Comparison of ENCODE assay signal across 28 cellular contexts in the genomic region with DNA sequence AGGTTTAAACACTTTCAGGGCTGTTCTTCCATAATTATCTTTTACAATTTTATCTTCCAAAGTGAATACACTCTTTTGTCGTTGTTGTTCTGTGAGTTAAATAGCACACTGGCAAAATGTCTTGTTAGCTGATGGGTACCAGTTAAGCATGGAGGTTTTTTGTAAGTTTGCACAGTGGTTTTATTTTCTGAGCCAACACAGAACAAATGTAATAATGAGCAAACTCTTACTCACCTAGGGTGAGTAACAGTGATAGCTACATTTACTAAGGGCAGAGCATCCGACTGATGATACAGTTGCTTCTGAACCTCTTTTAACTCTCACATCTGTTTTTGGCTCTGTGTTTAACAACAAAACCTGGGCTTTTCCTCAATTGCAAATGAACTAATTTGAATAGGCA.
A peak's percentile ranks its signal among the peaks of the same experiment; 100 is the strongest.
DNase-seq lines count a peak whose midpoint lies in the region; ATAC-seq, FAIRE-seq and TF ChIP-seq lines count a peak whose summit lies in the region.
"Had no signal": no experiment of that assay in that cellular context is flagged by ENCODE, and none has a peak within 500 bp of the region (broad histone marks: within the 10 kb centered on the region; RNA-seq: fewer than 3 reads in every experiment).

No MANE protein-coding gene starts in this region.

- no peak overlapping the region for H2BK120ac ChIP-seq in H1 (replicated peaks; ENCODE audit: low read depth, low read length)

- H4K5ac ChIP-seq in H1 (ENCODE audit: insufficient read length, low read depth, low read length): no peak overlapping the region

- no peaks in the 10 kb centered on the region for H3K36me3 ChIP-seq in HepG2 (replicated peaks in 1 of 2; ENCODE audit: control insufficient read depth in 1 of 2, insufficient read depth in 2 of 2, low read length in 2 of 2)
- no peaks in the 10 kb centered on the region for H3K36me3 ChIP-seq in right lobe of liver
- no peaks in the 10 kb centered on the region for H3K36me3 ChIP-seq in RWPE2 (ENCODE audit: low read depth)
- no peaks in the 10 kb centered on the region for H3K36me3 ChIP-seq in H1 (ENCODE audit: control insufficient read depth in 2 of 4, insufficient read depth in 4 of 4, low read length in 3 of 4)
- H3K36me3 ChIP-seq in sigmoid colon: no peaks in the 10 kb centered on the region
- H3K36me3 ChIP-seq: BE2C, SJCRH30 had no signal

- H4K20me1 ChIP-seq in HepG2 (ENCODE audit: insufficient read depth, low read length) (no peaks in the 10 kb centered on the region), H1 (replicated peaks in 1 of 2; ENCODE audit: control insufficient read depth in 1 of 2, insufficient read depth in 2 of 2, low read length in 2 of 2) (no peaks in the 10 kb centered on the region)

- H3K9me3 Mint-ChIP-seq in nephron progenitor cell: no peaks in the 10 kb centered on the region
- H3K9me3 Mint-ChIP-seq: H9 had no signal

- H3K36me3 Mint-ChIP-seq in nephron progenitor cell (ENCODE audit: low read depth): no peaks in the 10 kb centered on the region
- H3K36me3 Mint-ChIP-seq: CD14-positive monocyte; CD8-positive, alpha-beta memory T cell had no signal

- TF ChIP-seq RAD21 in HepG2 (CRISPR knock-in tag; IDR thresholded peaks at IDR 0.05) (no peak), H1 (IDR thresholded peaks at IDR 0.05 in 1 of 2, conservative IDR thresholded peaks at IDR 0.05 in 1 of 2; ENCODE audit: low read depth in 2 of 2, low read length in 2 of 2) (no peak)

- H2AK5ac ChIP-seq in H1 (ENCODE audit: low read depth, low read length): no peak overlapping the region

- no peak overlapping the region for H3K27ac Mint-ChIP-seq in nephron progenitor cell
- H3K27ac Mint-ChIP-seq: CD14-positive monocyte; CD8-positive, alpha-beta memory T cell; H9 had no signal

- no peak overlapping the region for H3K56ac ChIP-seq in H1 (replicated peaks; ENCODE audit: insufficient read length, low read depth, low read length)

- H3K27ac ChIP-seq in HepG2 (ENCODE audit: extremely low read length, insufficient read depth, low read length): no peak overlapping the region
- no peak overlapping the region for H3K27ac ChIP-seq in right lobe of liver
- H3K27ac ChIP-seq in RWPE2 (ENCODE audit: poor library complexity, severe bottlenecking): no peak overlapping the region
- H3K27ac ChIP-seq in H1 (ENCODE audit: low read depth, low read length): no peak overlapping the region
- no peak overlapping the region for H3K27ac ChIP-seq in sigmoid colon
- H3K27ac ChIP-seq: GM23248, SJCRH30 had no signal

- CTCF ChIA-PET in HepG2 (lab: Yijun Ruan, JAX; ENCODE audit: low intra/inter-chr PET ratio, low total read pairs) (no interaction called here), H1 (lab: Charles Lee; ENCODE audit: partially characterized antibody) (no interaction called here)

- no peaks in the 10 kb centered on the region for H3K79me1 ChIP-seq in H1 (ENCODE audit: low read depth, low read length)

- no peak for TF ChIP-seq EP300 in HepG2 (IDR thresholded peaks at IDR 0.05; ENCODE audit: low read depth in 2 of 2, low read length in 2 of 2)
- TF ChIP-seq EP300 in HepG2 (CRISPR knock-in tag; IDR thresholded peaks at IDR 0.05; ENCODE audit: borderline replicate concordance): no peak
- no peak for TF ChIP-seq EP300 in H1 (IDR thresholded peaks at IDR 0.05; ENCODE audit: borderline replicate concordance in 1 of 2, low read depth in 2 of 2, low read length in 2 of 2)
- TF ChIP-seq EP300 in sigmoid colon (IDR thresholded peaks at IDR 0.05): no peak

- intact Hi-C loops in HepG2 (cut with micrococcal nuclease; ENCODE audit: unreplicated experiment) (no loop called here), right lobe of liver (cut with DNase I) (no loop called here), sigmoid colon (cut with DNase I) (no loop called here)

- H4K8ac ChIP-seq in H1 (ENCODE audit: extremely low read depth, insufficient read depth, low read length): no peak overlapping the region

- POLR2A ChIA-PET in HepG2 (lab: Yijun Ruan, JAX): no interaction called here
- POLR2A ChIA-PET in H1 (lab: Charles Lee; ENCODE audit: partially characterized antibody): no interaction called here

- H3K9ac ChIP-seq in HepG2 (ENCODE audit: insufficient read depth, low read depth, low read length): no peak overlapping the region
- no peak overlapping the region for H3K9ac ChIP-seq in H1 (replicated peaks in 1 of 4; ENCODE audit: extremely low read depth in 1 of 4, low read depth in 3 of 4, low read length in 3 of 4)
- H3K9ac ChIP-seq: GM23248 had no signal

- H3K14ac ChIP-seq in H1 (ENCODE audit: insufficient read length): no peak overlapping the region

- no peak overlapping the region for H4K91ac ChIP-seq in H1 (replicated peaks; ENCODE audit: insufficient read length, low read length)

- H2BK12ac ChIP-seq in H1 (ENCODE audit: low read depth, low read length): no peak overlapping the region

- peaks cover 4% of the 10 kb centered on the region for H3K27me3 Mint-ChIP-seq in nephron progenitor cell (ENCODE audit: low read depth, poor library complexity)
- H3K27me3 Mint-ChIP-seq: CD8-positive, alpha-beta memory T cell had no signal

- H3K4me3 ChIP-seq in HepG2 (replicated peaks in 1 of 3; ENCODE audit: insufficient read depth in 1 of 3, low read depth in 2 of 3, low read length in 3 of 3): no peak overlapping the region
- H3K4me3 ChIP-seq in right lobe of liver: no peak overlapping the region
- H3K4me3 ChIP-seq in RWPE2 (ENCODE audit: severe bottlenecking): no peak overlapping the region
- H3K4me3 ChIP-seq in H1 (ENCODE audit: extremely low read depth in 1 of 4, insufficient read depth in 2 of 4, low read depth in 3 of 4, low read length in 4 of 4): no peak overlapping the region
- H3K4me3 ChIP-seq in sigmoid colon: no peak overlapping the region
- H3K4me3 ChIP-seq: GM23248, SJCRH30 had no signal

- H3K9me3 ChIP-seq in HepG2 (ENCODE audit: low read length) (no peaks in the 10 kb centered on the region), right lobe of liver (no peaks in the 10 kb centered on the region), RWPE2 (ENCODE audit: severe bottlenecking) (no peaks in the 10 kb centered on the region), H1 (ENCODE audit: insufficient read depth in 2 of 2, low read depth in 1 of 2, low read length in 1 of 2) (no peaks in the 10 kb centered on the region), sigmoid colon (no peaks in the 10 kb centered on the region)
- H3K9me3 ChIP-seq: SJCRH30 had no signal

- H2BK15ac ChIP-seq in H1 (ENCODE audit: low read length): no peak overlapping the region

- H3K4ac ChIP-seq in H1 (replicated peaks; ENCODE audit: insufficient read length, low read depth, low read length): no peak overlapping the region

- H3K4me1 ChIP-seq in HepG2 (ENCODE audit: insufficient read depth, low read length): no peaks in the 10 kb centered on the region
- H3K4me1 ChIP-seq in right lobe of liver: no peaks in the 10 kb centered on the region
- no peaks in the 10 kb centered on the region for H3K4me1 ChIP-seq in RWPE2 (ENCODE audit: insufficient read depth, poor library complexity, severe bottlenecking)
- no peaks in the 10 kb centered on the region; a peak in 1 of 7 replicates for H3K4me1 ChIP-seq in H1 (replicated peaks in 1 of 4; ENCODE audit: control insufficient read depth in 3 of 4, insufficient read depth in 4 of 4, low read length in 3 of 4)
- no peaks in the 10 kb centered on the region for H3K4me1 ChIP-seq in sigmoid colon
- H3K4me1 ChIP-seq: BE2C, SJCRH30 had no signal

- DNase-seq in HepG2 (ENCODE audit: low spot score) (no peak), right lobe of liver (no peak), RWPE2 (ENCODE audit: low spot score) (no peak), H1 (ENCODE audit: low read depth in 1 of 2, low spot score in 2 of 2) (no peak), nephron progenitor cell (no peak), omental fat pad (ENCODE audit: low spot score) (no peak), sigmoid colon (no peak)
- DNase-seq: 8988T; ACHN; BE2C; CD8-positive, alpha-beta memory T cell; DMS79 treated with DMSO at 0.1 percent for 48 hours; GM23248; H9; IMR-90; KG1; NCI-H1048; NCI-H1417; NCI-H1694; NCI-H2029 treated with DMSO at 0.1 percent for 48 hours; NCI-H446 treated with DMSO at 0.1 percent for 48 hours; NCI-H526; NCI-H82; NK-92 treated with Interleukin-12 subunit alpha and Interleukin-12 subunit beta, amount 100 ng/mL, for 24 hours; SJCRH30 had no signal

- H3K18ac ChIP-seq in H1 (ENCODE audit: extremely low read depth, low read length): no peak overlapping the region

- H3K27me3 ChIP-seq in HepG2 (ENCODE audit: control insufficient read depth in 1 of 2, insufficient read depth in 2 of 2, low read length in 2 of 2) (no peaks in the 10 kb centered on the region), right lobe of liver (no peaks in the 10 kb centered on the region), RWPE2 (ENCODE audit: insufficient read depth, poor library complexity, severe bottlenecking) (peaks cover 24% of the 10 kb centered on the region), H1 (replicated peaks in 1 of 4; ENCODE audit: control insufficient read depth in 3 of 4, extremely low read depth in 1 of 4, insufficient read depth in 3 of 4, low read length in 3 of 4) (no peaks in the 10 kb centered on the region), sigmoid colon (no peaks in the 10 kb centered on the region)
- H3K27me3 ChIP-seq: BE2C, SJCRH30 had no signal

- ATAC-seq in HepG2: no peak
- ATAC-seq in right lobe of liver: no peak
- peak; percentile 97 for ATAC-seq in RWPE2 (ENCODE audit: low read depth)
- no peak for ATAC-seq in omental fat pad (ENCODE audit: low FRiP score)
- ATAC-seq: Panc1, SK-N-SH treated with all-trans-retinoic acid at 6 μM for 48 hours had no signal

- TF ChIP-seq POLR2A in HepG2 (IDR thresholded peaks at IDR 0.05; ENCODE audit: insufficient read depth in 1 of 2, low read depth in 2 of 2, low read length in 2 of 2) (no peak), right lobe of liver (IDR thresholded peaks at IDR 0.05) (no peak), H1 (IDR thresholded peaks at IDR 0.05; ENCODE audit: control extremely low read depth in 1 of 2, low read depth in 2 of 2, low read length in 2 of 2) (no peak; a peak in 1 of 3 replicates), sigmoid colon (IDR thresholded peaks at IDR 0.05) (no peak)

- no TSS peak for BruUV-seq in HepG2 (replicated peaks; lab: Mats Ljungman, UMichigan)

- FAIRE-seq in HepG2 (lab: Jason Lieb, UNC) (no peak), H1 (lab: Jason Lieb, UNC) (no peak)

- H3K23ac ChIP-seq in H1 (ENCODE audit: insufficient read length): no peak overlapping the region

- in situ Hi-C loops in HepG2 (cut with HindIII; ENCODE audit: extremely low pct_ligation_motif_present, low pct_unique_long_range_greater_than_20kb): no loop called here

- no peak overlapping the region for H2AFZ ChIP-seq in HepG2 (ENCODE audit: low read length)
- H2AFZ ChIP-seq in H1 (ENCODE audit: low read length): no peak overlapping the region
- H2AFZ ChIP-seq: GM23248 had no signal

- 0% methylated on average over 2 of the region's 2 CpGs for WGBS in HepG2 (ENCODE audit: low lambda C conversion rate)
- WGBS in right lobe of liver (ENCODE audit: insufficient coverage, low coverage, low lambda C conversion rate, missing lambda C conversion rate): 66% methylated on average over 2 of the region's 2 CpGs
- 88% methylated on average over 2 of the region's 2 CpGs; no CpG with 5 or more reads in 1 of the 2 experiments for WGBS in H1 (ENCODE audit: extremely low coverage in 1 of 2, insufficient coverage in 1 of 2, insufficient read length in 1 of 2, insufficient replicate concordance in 2 of 2, low coverage in 1 of 2, low lambda C conversion rate in 2 of 2, missing lambda C conversion rate in 1 of 2), 2 experiments
- 65 to 80% methylated on average over 2 of the region's 2 CpGs for WGBS in sigmoid colon, 2 donors

- H3K4me2 ChIP-seq in HepG2 (ENCODE audit: low read depth, low read length): no peak overlapping the region
- H3K4me2 ChIP-seq in H1 (ENCODE audit: insufficient read depth in 1 of 2, low read depth in 2 of 2, low read length in 2 of 2): no peak overlapping the region

- no peaks in the 10 kb centered on the region for H3K23me2 ChIP-seq in H1 (ENCODE audit: low read depth, low read length)

- no peak overlapping the region for H2BK5ac ChIP-seq in H1 (ENCODE audit: low read depth, low read length)

- H2BK20ac ChIP-seq in H1 (ENCODE audit: low read length): no peak overlapping the region

- no peaks in the 10 kb centered on the region for H3K79me2 ChIP-seq in HepG2 (ENCODE audit: insufficient read depth, low read length)
- H3K79me2 ChIP-seq in H1 (ENCODE audit: control insufficient read depth in 1 of 2, insufficient read depth in 2 of 2, low read length in 2 of 2): no peaks in the 10 kb centered on the region

- H3K4me1 Mint-ChIP-seq in nephron progenitor cell: no peaks in the 10 kb centered on the region
- H3K4me1 Mint-ChIP-seq: CD14-positive monocyte; CD8-positive, alpha-beta memory T cell had no signal

- H3K4me3 Mint-ChIP-seq in nephron progenitor cell: no peak overlapping the region
- H3K4me3 Mint-ChIP-seq: CD14-positive monocyte; CD8-positive, alpha-beta memory T cell; H9 had no signal

- TF ChIP-seq CTCF in HepG2 (CRISPR knock-in tag; IDR thresholded peaks at IDR 0.05) (no peak), right lobe of liver (IDR thresholded peaks at IDR 0.05) (no peak), RWPE2 (IDR thresholded peaks at IDR 0.05; ENCODE audit: poor library complexity, severe bottlenecking) (no peak), H1 (IDR thresholded peaks at IDR 0.05; ENCODE audit: control extremely low read depth in 1 of 3, insufficient read depth in 1 of 3, low read depth in 1 of 3, low read length in 3 of 3) (no peak), nephron progenitor cell (IDR thresholded peaks at IDR 0.05) (no peak), omental fat pad (IDR thresholded peaks at IDR 0.05) (no peak), sigmoid colon (IDR thresholded peaks at IDR 0.05) (no peak)
